Comparison of ENCODE assay signal across 1 cellular context in genomic region chr2:20491739-20492531, GRCh38.
TF ChIP-seq lines count a peak whose summit lies in the region.

No MANE protein-coding gene starts in this region.

TF ChIP-seq in A549, 52 proteins besides CTCF, POLR2A, EP300 and RAD21 (continued from another document):
- no peak for TF ChIP-seq ELK1 (IDR thresholded peaks at IDR 0.05; ENCODE audit: low read depth, low read length)
- no peak for TF ChIP-seq CEBPB (IDR thresholded peaks at IDR 0.05)
- TF ChIP-seq E2F6 (IDR thresholded peaks at IDR 0.05; ENCODE audit: borderline replicate concordance, low read depth): no peak
